ENCODE assay signal across 13 cellular contexts in the genomic region with DNA sequence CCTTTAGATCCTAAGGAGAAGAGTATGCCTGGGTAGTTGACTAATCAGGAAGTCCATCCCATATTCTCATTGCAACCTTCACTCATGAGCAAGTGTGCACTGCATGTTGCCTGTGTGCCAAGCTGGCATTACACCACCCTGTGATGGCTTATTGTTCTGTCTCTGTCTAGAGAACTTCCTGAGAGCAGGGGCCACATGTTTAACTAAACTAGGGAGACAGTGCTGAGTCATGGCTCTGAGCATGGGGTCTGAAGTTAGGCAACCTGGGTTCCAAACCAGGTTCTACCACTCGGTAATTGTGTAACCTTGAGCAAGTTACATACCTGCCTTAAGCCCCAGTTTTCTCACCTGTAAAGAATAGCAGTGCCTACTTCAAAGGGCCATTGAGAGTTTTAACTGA. TPM values are rescaled to one million over a fixed set of nuclear protein-coding genes. Genes with fewer than 3 reads are reported as not detected.
DNase-seq lines count a peak whose midpoint lies in the region; ATAC-seq, FAIRE-seq and TF ChIP-seq lines count a peak whose summit lies in the region.
"Had no signal": no experiment of that assay in that cellular context is flagged by ENCODE, and none has a peak within 500 bp of the region (broad histone marks: within the 10 kb centered on the region; RNA-seq: fewer than 3 reads in every experiment).

No MANE protein-coding gene starts in this region.

- no peak for FAIRE-seq in GM19239 (lab: Jason Lieb, UNC)

- no TSS peak for BruUV-seq in A673 (replicated peaks; lab: Mats Ljungman, UMichigan)

- in situ Hi-C loops in brain microvascular endothelial cell (cut with HindIII; ENCODE audit: low pct_ligation_motif_present, low sequenced_read_pairs): no loop called here

- H3K4me1 ChIP-seq in A673 (ENCODE audit: insufficient read depth, low read length, poor library complexity, severe bottlenecking): no peaks in the 10 kb centered on the region

- ATAC-seq in HG02884 (IDR thresholded peaks at IDR 0.05; ENCODE audit: unreplicated experiment): no peak
- ATAC-seq in GM19463 (IDR thresholded peaks at IDR 0.05; ENCODE audit: unreplicated experiment): no peak

- H3K27me3 ChIP-seq in A673 (replicated peaks; ENCODE audit: insufficient read depth, low read depth, low read length, poor library complexity): no peaks in the 10 kb centered on the region
- no peaks in the 10 kb centered on the region for H3K27me3 ChIP-seq in brain microvascular endothelial cell (replicated peaks)
- H3K27me3 ChIP-seq: spleen had no signal

- no peaks in the 10 kb centered on the region for H3K9me3 ChIP-seq in A673 (ENCODE audit: low read depth, low read length, poor library complexity, severe bottlenecking)
- H3K9me3 ChIP-seq: spleen had no signal

- CTCF ChIA-PET in A673 (lab: Charles Lee): no interaction called here

- POLR2A ChIA-PET in A673 (lab: Charles Lee; ENCODE audit: low non-redundant PET): no interaction called here

- H3K4me3 ChIP-seq in A673 (ENCODE audit: low read depth, low read length, poor library complexity, severe bottlenecking) (no peak overlapping the region), brain microvascular endothelial cell (ENCODE audit: low read depth, low read length) (no peak overlapping the region)
- H3K4me3 ChIP-seq: PC-9, spleen had no signal

- peak; percentile 14 for DNase-seq in A673 (ENCODE audit: low spot score)
- peak; percentile 67 for DNase-seq in LHCN-M2 (ENCODE audit: low read depth)
- peak; percentile 11 for DNase-seq in brain microvascular endothelial cell
- DNase-seq in kidney glomerular epithelial cell (lab: John Stamatoyannopoulos, UW): peak; percentile 24
- no peak for DNase-seq in GM19239 (ENCODE audit: insufficient read length, low spot score)
- no peak for DNase-seq in NCI-H2107 treated with DMSO at 0.1 percent for 48 hours (lab: John Stamatoyannopoulos, UW; ENCODE audit: unreplicated experiment)
- DNase-seq: activated CD4-positive, alpha-beta T cell treated with anti-CD3 and anti-CD28 coated beads for 4 hours; CD4-positive, CD25-positive, alpha-beta regulatory T cell; PC-9; spleen; stimulated activated naive CD4-positive, alpha-beta T cell treated with Interleukin-2 at 50 U/mL for 16 hours had no signal

- TF ChIP-seq CTCF in A673 (conservative IDR thresholded peaks at IDR 0.05; ENCODE audit: low read depth, low read length): no peak
- no peak for TF ChIP-seq CTCF in brain microvascular endothelial cell (IDR thresholded peaks at IDR 0.05; ENCODE audit: low read depth, low read length, missing control alignments)

- H3K36me3 ChIP-seq in A673 (ENCODE audit: insufficient read depth, low read length, poor library complexity, severe bottlenecking) (no peaks in the 10 kb centered on the region), brain microvascular endothelial cell (replicated peaks) (no peaks in the 10 kb centered on the region)
- H3K36me3 ChIP-seq: spleen had no signal

- intact Hi-C loops in A673 (cut with micrococcal nuclease; ENCODE audit: unreplicated experiment): no loop called here

- H3K27ac ChIP-seq in A673 (ENCODE audit: low read depth, low read length, poor library complexity, severe bottlenecking): no peak overlapping the region
- no peak overlapping the region for H3K27ac ChIP-seq in brain microvascular endothelial cell
- H3K27ac ChIP-seq: PC-9, spleen had no signal

RNA-seq across cellular contexts. Expression of a gene that starts 39.6 kb away (rescaled TPM):
- total RNA-seq in A673 (2021) (1.1 and 1.4 TPM in 2 replicates), LHCN-M2 (2014; rRNA removed) (1.5 and 2.0 TPM in 2 replicates)
- 1.2 TPM for polyA plus RNA-seq in LHCN-M2 (2012)
- total RNA-seq: CD4-positive, CD25-positive, alpha-beta regulatory T cell had no signal

Comparison
In these comparisons a context has a peak if more than half of its experiments do, and no peak if none do; other contexts are left out.
1. DNase-seq: peak in A673 (single experiment), LHCN-M2 (single experiment), brain microvascular endothelial cell (single experiment) and kidney glomerular epithelial cell (single experiment); none in GM19239 (single experiment) and NCI-H2107 treated with DMSO at 0.1 percent for 48 hours (single experiment).